ENCODE assay signal across 28 cellular contexts in genomic region chr2:33784488-33784887, GRCh38.
DNase-seq lines count a peak whose midpoint lies in the region; ATAC-seq, FAIRE-seq and TF ChIP-seq lines count a peak whose summit lies in the region.
"Had no signal": no experiment of that assay in that cellular context is flagged by ENCODE, and none has a peak within 500 bp of the region (broad histone marks: within the 10 kb centered on the region; RNA-seq: fewer than 3 reads in every experiment).

No MANE protein-coding gene starts in this region.

- no peak for FAIRE-seq in GM12878 (lab: Jason Lieb, UNC)

- H3K9me3 Mint-ChIP-seq in CD4-positive, alpha-beta memory T cell: no peaks in the 10 kb centered on the region
- H3K9me3 Mint-ChIP-seq: activated CD4-positive, alpha-beta T cell treated with anti-CD3 and anti-CD28 coated beads, Interleukin-2, amount 10 ng/mL, durations not matched to agents 7 days and 5 days; activated naive CD4-positive, alpha-beta T cell treated with anti-CD3 and anti-CD28 coated beads for 36 hours; endodermal cell; T-helper 2 cell treated with Interferon-gamma antibody and Interleukin-4, amounts not matched to agents 5 μg/mL and 100 μg/mL, for 36 hours had no signal

- H3K27me3 Mint-ChIP-seq in CD4-positive, alpha-beta memory T cell: peaks cover 5% of the 10 kb centered on the region in 2 donors
- H3K27me3 Mint-ChIP-seq: activated CD8-positive, alpha-beta memory T cell treated with anti-CD3 and anti-CD28 coated beads, Interleukin-2, amount 10 ng/mL, durations not matched to agents 7 days and 5 days had no signal

- 0 out of 2 replicates have a peak overlapping the region, but pooled peaks have one; percentile 27 for H3K4me2 ChIP-seq in GM12878 (ENCODE audit: control insufficient read depth, insufficient read depth)
- no peak overlapping the region for H3K4me2 ChIP-seq in trophoblast cell (ENCODE audit: low read length)

- H2AK5ac ChIP-seq in trophoblast cell (ENCODE audit: low read length): no peak overlapping the region

- intact Hi-C loops in GM12878 (cut with micrococcal nuclease; ENCODE audit: unreplicated experiment): no loop called here
- intact Hi-C loops in CD4-positive, alpha-beta memory T cell (cut with micrococcal nuclease): no loop called here

- H2BK120ac ChIP-seq in trophoblast cell (ENCODE audit: insufficient read depth, low read length, poor library complexity): no peak overlapping the region

- no peak overlapping the region for H3K23ac ChIP-seq in trophoblast cell (ENCODE audit: low read length)

- no peak overlapping the region for H3K4me3 Mint-ChIP-seq in CD4-positive, alpha-beta memory T cell
- H3K4me3 Mint-ChIP-seq: activated CD4-positive, alpha-beta T cell treated with anti-CD3 and anti-CD28 coated beads, Interleukin-2, amount 10 ng/mL, durations not matched to agents 7 days and 5 days; activated CD8-positive, alpha-beta memory T cell treated with anti-CD3 and anti-CD28 coated beads, Interleukin-2, amount 10 ng/mL, durations not matched to agents 7 days and 5 days; activated naive CD4-positive, alpha-beta T cell treated with anti-CD3 and anti-CD28 coated beads for 36 hours; endodermal cell; natural killer cell; T-helper 2 cell treated with Interferon-gamma antibody and Interleukin-4, amounts not matched to agents 5 μg/mL and 100 μg/mL, for 36 hours had no signal

- no peaks in the 10 kb centered on the region for H3K36me3 Mint-ChIP-seq in CD4-positive, alpha-beta memory T cell
- H3K36me3 Mint-ChIP-seq: activated CD8-positive, alpha-beta memory T cell treated with anti-CD3 and anti-CD28 coated beads, Interleukin-2, amount 10 ng/mL, durations not matched to agents 7 days and 5 days; natural killer cell had no signal

- H3K14ac ChIP-seq in trophoblast cell (ENCODE audit: low read length): no peak overlapping the region

- no peak overlapping the region for H4K12ac ChIP-seq in trophoblast cell (ENCODE audit: low read depth, low read length)

- no TSS peak for BruUV-seq in GM12878 (replicated peaks; lab: Mats Ljungman, UMichigan)

- in situ Hi-C loops in GM12878 (cut with MboI): no loop called here

- H3K4me3 ChIP-seq in GM12878 (no peak overlapping the region), trophoblast cell (ENCODE audit: low read depth, low read length) (no peak overlapping the region)
- no peak overlapping the region for H3K4me3 ChIP-seq in CD4-positive, alpha-beta memory T cell (ENCODE audit: low read length in 2 of 2)
- H3K4me3 ChIP-seq: cardiac muscle cell, esophagus squamous epithelium, gastroesophageal sphincter, left lung, thoracic aorta, vagina had no signal

- no peaks in the 10 kb centered on the region for H3K27me3 ChIP-seq in GM12878 (replicated peaks in 1 of 2; ENCODE audit: control insufficient read depth in 2 of 2, insufficient read depth in 2 of 2, low read length in 1 of 2)
- H3K27me3 ChIP-seq in trophoblast cell (ENCODE audit: insufficient read depth, low read length): no peaks in the 10 kb centered on the region
- no peaks in the 10 kb centered on the region for H3K27me3 ChIP-seq in CD4-positive, alpha-beta memory T cell (ENCODE audit: insufficient read depth, low read length)
- H3K27me3 ChIP-seq: cardiac muscle cell, esophagus squamous epithelium, gastroesophageal sphincter, left lung, vagina had no signal

- H3K79me2 ChIP-seq in GM12878 (ENCODE audit: control insufficient read depth, insufficient read depth, low read length): no peaks in the 10 kb centered on the region
- no peaks in the 10 kb centered on the region for H3K79me2 ChIP-seq in trophoblast cell (ENCODE audit: control insufficient read depth, insufficient read depth, low read length, poor library complexity)

- TF ChIP-seq POLR2A in GM18505 (IDR thresholded peaks at IDR 0.05; ENCODE audit: borderline replicate concordance, extremely low read depth, insufficient read depth, insufficient read length): no peak
- no peak for TF ChIP-seq POLR2A in GM12878 (IDR thresholded peaks at IDR 0.05; ENCODE audit: low read depth, low read length)

- H2AFZ ChIP-seq in GM12878 (ENCODE audit: control insufficient read depth, low read depth, low read length) (peak overlapping the region; percentile 26), trophoblast cell (ENCODE audit: insufficient read depth, low read length, poor library complexity) (no peak overlapping the region)

- CTCF ChIA-PET in GM12878 (lab: Yijun Ruan, JAX): interaction anchor here (1.2 kb wide), 1 partner anchor 165 kb away, joined by 3 read pairs; no protein-coding TSS in a partner anchor
- CTCF ChIA-PET in CD4-positive, alpha-beta memory T cell (lab: Charles Lee; ENCODE audit: partially characterized antibody): no interaction called here

- SMC1A ChIA-PET in GM12878 (lab: Charles Lee; ENCODE audit: uncharacterized antibody, unreplicated experiment): interaction anchor here (0.7 to 1.2 kb wide), 3 partner anchors 12 to 139 kb away, joined by 3 read pairs; no protein-coding TSS in a partner anchor

- H3K9me3 ChIP-seq in GM12878 (replicated peaks; ENCODE audit: control insufficient read depth, insufficient read depth, low read length) (no peaks in the 10 kb centered on the region), trophoblast cell (ENCODE audit: insufficient read depth, low read depth, low read length) (no peaks in the 10 kb centered on the region)
- no peaks in the 10 kb centered on the region for H3K9me3 ChIP-seq in CD4-positive, alpha-beta memory T cell (ENCODE audit: control insufficient read depth in 1 of 2, low read length in 2 of 2)
- H3K9me3 ChIP-seq: esophagus squamous epithelium, gastroesophageal sphincter, left lung, thoracic aorta, vagina had no signal

- TF ChIP-seq RAD21 in GM12878 (IDR thresholded peaks at IDR 0.05; ENCODE audit: insufficient read depth, low read depth, low read length): no peak

- no peak for TF ChIP-seq EP300 in GM12878 (IDR thresholded peaks at IDR 0.05; ENCODE audit: borderline replicate concordance in 1 of 2, control insufficient read depth in 1 of 2, low read depth in 2 of 2, low read length in 2 of 2)

- RAD21 ChIA-PET in GM12878 (lab: Charles Lee; ENCODE audit: unreplicated experiment): no interaction called here

- POLR2A ChIA-PET in GM12878 (lab: Charles Lee): no interaction called here
- POLR2A ChIA-PET in CD4-positive, alpha-beta memory T cell (lab: Charles Lee; ENCODE audit: partially characterized antibody): no interaction called here

- H3K4me1 ChIP-seq in GM12878 (ENCODE audit: control insufficient read depth, insufficient read depth, low read length) (peaks cover 23% of the 10 kb centered on the region), trophoblast cell (ENCODE audit: control insufficient read depth in 1 of 2, insufficient read depth in 2 of 2, low read length in 2 of 2) (no peaks in the 10 kb centered on the region)
- H3K4me1 ChIP-seq in CD4-positive, alpha-beta memory T cell (ENCODE audit: insufficient read depth, low read length): no peaks in the 10 kb centered on the region
- H3K4me1 ChIP-seq: esophagus squamous epithelium, gastroesophageal sphincter, left lung, vagina had no signal

- no peak overlapping the region for H3K27ac Mint-ChIP-seq in CD4-positive, alpha-beta memory T cell
- H3K27ac Mint-ChIP-seq: activated CD4-positive, alpha-beta T cell treated with anti-CD3 and anti-CD28 coated beads, Interleukin-2, amount 10 ng/mL, durations not matched to agents 7 days and 5 days; activated CD8-positive, alpha-beta memory T cell treated with anti-CD3 and anti-CD28 coated beads, Interleukin-2, amount 10 ng/mL, durations not matched to agents 7 days and 5 days; activated naive CD4-positive, alpha-beta T cell treated with anti-CD3 and anti-CD28 coated beads for 36 hours; endodermal cell; natural killer cell; T-helper 2 cell treated with Interferon-gamma antibody and Interleukin-4, amounts not matched to agents 5 μg/mL and 100 μg/mL, for 36 hours had no signal

- H3K9ac ChIP-seq in GM12878 (ENCODE audit: control insufficient read depth, insufficient read depth, low read length): no peak overlapping the region
- H3K9ac ChIP-seq in trophoblast cell (ENCODE audit: low read length): no peak overlapping the region

- no peak for TF ChIP-seq CTCF in GM12878 (IDR thresholded peaks at IDR 0.05 in 2 of 3, conservative IDR thresholded peaks at IDR 0.05 in 1 of 3; ENCODE audit: control insufficient read depth in 2 of 3, extremely low read depth in 1 of 3, insufficient read depth in 1 of 3, low read depth in 3 of 3, low read length in 3 of 3)

- WGBS in GM12878 (ENCODE audit: insufficient coverage, insufficient replicate concordance, low lambda C conversion rate, missing lambda C conversion rate): 56% methylated on average over 2 of the region's 2 CpGs
- WGBS in trophoblast cell (ENCODE audit: extremely low coverage, insufficient coverage, insufficient read length): no CpG with 5 or more reads among the region's 2 CpGs

- peak; percentile 5 for ATAC-seq in GM18505 (IDR thresholded peaks at IDR 0.05; ENCODE audit: unreplicated experiment)
- peak; percentile 9 for ATAC-seq in GM21447 (IDR thresholded peaks at IDR 0.05; ENCODE audit: unreplicated experiment)
- ATAC-seq in HG03354 (IDR thresholded peaks at IDR 0.05; ENCODE audit: poor library complexity, severe bottlenecking, unreplicated experiment): peak; percentile 13
- ATAC-seq in GM12878: peak; percentile 33
- no peak for ATAC-seq in GM19463 (IDR thresholded peaks at IDR 0.05; ENCODE audit: unreplicated experiment)
- ATAC-seq: activated CD8-positive, alpha-beta memory T cell treated with anti-CD3 and anti-CD28 coated beads, Interleukin-2, amount 10 ng/mL, durations not matched to agents 7 days and 5 days; gastroesophageal sphincter; left lung; natural killer cell had no signal

- H4K20me1 ChIP-seq in GM12878 (ENCODE audit: control insufficient read depth, insufficient read depth): no peaks in the 10 kb centered on the region

- H3K36me3 ChIP-seq in GM12878 (ENCODE audit: control insufficient read depth in 2 of 2, insufficient read depth in 2 of 2, low read length in 1 of 2): no peaks in the 10 kb centered on the region
- no peaks in the 10 kb centered on the region for H3K36me3 ChIP-seq in trophoblast cell (ENCODE audit: control insufficient read depth in 1 of 2, insufficient read depth in 2 of 2, low read length in 2 of 2)
- no peaks in the 10 kb centered on the region for H3K36me3 ChIP-seq in CD4-positive, alpha-beta memory T cell (ENCODE audit: insufficient read depth, low read length)
- H3K36me3 ChIP-seq: cardiac muscle cell, esophagus squamous epithelium, gastroesophageal sphincter, left lung, thoracic aorta, vagina, WERI-Rb-1 had no signal

- H4K91ac ChIP-seq in trophoblast cell (ENCODE audit: low read depth, low read length): no peak overlapping the region

- no peak overlapping the region for H2BK12ac ChIP-seq in trophoblast cell (ENCODE audit: low read length)

- H3K27ac ChIP-seq in GM12878 (ENCODE audit: control insufficient read depth, insufficient read depth) (peak overlapping the region; percentile 0; the same call in 1 of the 2 replicates), trophoblast cell (ENCODE audit: low read depth, low read length) (no peak overlapping the region)
- H3K27ac ChIP-seq in CD4-positive, alpha-beta memory T cell (ENCODE audit: low read depth, low read length): no peak overlapping the region
- H3K27ac ChIP-seq: C4-2B, cardiac muscle cell, esophagus squamous epithelium, gastroesophageal sphincter, left lung, thoracic aorta, vagina, WERI-Rb-1 had no signal

- H3K4ac ChIP-seq in trophoblast cell (ENCODE audit: low read depth, low read length): no peak overlapping the region

- no peak overlapping the region for H2BK5ac ChIP-seq in trophoblast cell (ENCODE audit: low read depth, low read length, poor library complexity)

- no peak overlapping the region for H3K18ac ChIP-seq in trophoblast cell (ENCODE audit: low read length)

- H3K79me1 ChIP-seq in trophoblast cell (ENCODE audit: low read length): no peaks in the 10 kb centered on the region

- H4K8ac ChIP-seq in trophoblast cell (ENCODE audit: low read depth, low read length): no peak overlapping the region

- DNase-seq in GM12878 (ENCODE audit: low read depth, low spot score) (no peak), trophoblast cell (no peak), NCI-H345 (lab: John Stamatoyannopoulos, UW) (no peak)
- no peak for DNase-seq in CD4-positive, alpha-beta memory T cell
- DNase-seq: activated CD4-positive, alpha-beta T cell treated with anti-CD3 and anti-CD28 coated beads, Interleukin-2, amount 10 ng/mL, durations not matched to agents 7 days and 5 days; activated CD8-positive, alpha-beta memory T cell treated with anti-CD3 and anti-CD28 coated beads, Interleukin-2, amount 10 ng/mL, durations not matched to agents 7 days and 5 days; activated naive CD4-positive, alpha-beta T cell treated with anti-CD3 and anti-CD28 coated beads for 36 hours; anterior cingulate cortex; cortex of kidney; endodermal cell; esophagus squamous epithelium; Karpas-422; left lung; natural killer cell; NCI-H1092; NCI-H187 treated with DMSO at 0.1 percent for 48 hours; stimulated activated naive CD4-positive, alpha-beta T cell treated with Interleukin-2 at 50 U/mL for 16 hours; WERI-Rb-1 had no signal

- H3K4me1 Mint-ChIP-seq in CD4-positive, alpha-beta memory T cell: no peaks in the 10 kb centered on the region
- H3K4me1 Mint-ChIP-seq: activated CD4-positive, alpha-beta T cell treated with anti-CD3 and anti-CD28 coated beads, Interleukin-2, amount 10 ng/mL, durations not matched to agents 7 days and 5 days; activated CD8-positive, alpha-beta memory T cell treated with anti-CD3 and anti-CD28 coated beads, Interleukin-2, amount 10 ng/mL, durations not matched to agents 7 days and 5 days; endodermal cell; natural killer cell had no signal
